In genomic region chr6:26126394-26127221, GRCh38 we compare ENCODE assay signal across 8 cellular contexts. TPM values are rescaled to one million over a fixed set of nuclear protein-coding genes. Genes with fewer than 3 reads are reported as not detected.
DNase-seq lines count a peak whose midpoint lies in the region; ATAC-seq, FAIRE-seq and TF ChIP-seq lines count a peak whose summit lies in the region.

No MANE protein-coding gene starts in this region.

- DNase-seq in GM06990 (ENCODE audit: extremely low read depth, insufficient read length) (no peak), epithelial cell of esophagus (ENCODE audit: low read depth) (peak; percentile 44), pancreas (no peak), GM19239 (ENCODE audit: insufficient read length, low spot score) (no peak)
- DNase-seq in stimulated activated CD4-positive, alpha-beta T cell treated with anti-CD3 and anti-CD28 coated beads, Interleukin-4, amount 100 ng/mL, for 1 hour: no peak

- H3K4me3 ChIP-seq in GM06990 (replicated peaks; ENCODE audit: low read depth, low read length) (peak overlapping the region; percentile 72), OCI-LY1 (ENCODE audit: low read depth, low read length, poor library complexity, severe bottlenecking) (peak overlapping the region; percentile 81), epithelial cell of esophagus (ENCODE audit: low read length) (peak overlapping the region; percentile 94), pancreas (peak overlapping the region; percentile 49 to 88 (median 68))

- H3K4me2 ChIP-seq in OCI-LY1 (ENCODE audit: low read length): peak overlapping the region; percentile 82

- H3K9ac ChIP-seq in OCI-LY1 (ENCODE audit: low read length): peak overlapping the region; percentile 100

- H3F3A ChIP-seq in OCI-LY1 (ENCODE audit: insufficient read depth, low read length): no peaks in the 10 kb centered on the region

- TF ChIP-seq CTCF in GM06990 (IDR thresholded peaks at IDR 0.05; ENCODE audit: insufficient read depth, low read length, poor library complexity, severe bottlenecking) (no peak), OCI-LY1 (IDR thresholded peaks at IDR 0.05; ENCODE audit: low read length) (no peak), epithelial cell of esophagus (IDR thresholded peaks at IDR 0.05; ENCODE audit: insufficient read depth, low read depth, low read length, missing control alignments) (no peak), pancreas (IDR thresholded peaks at IDR 0.05) (no peak)

- H3K4me1 ChIP-seq in OCI-LY1 (ENCODE audit: insufficient read depth, low read length, severe bottlenecking) (peaks cover 34% of the 10 kb centered on the region), pancreas (peaks cover 4 to 33% (median 20%) of the 10 kb centered on the region in 3 donors)

- H3K27me3 ChIP-seq in GM06990 (replicated peaks; ENCODE audit: control insufficient read depth, insufficient read depth, low read length) (no peaks in the 10 kb centered on the region), OCI-LY1 (ENCODE audit: insufficient read depth, low read length) (no peaks in the 10 kb centered on the region), pancreas (no peaks in the 10 kb centered on the region)

- FAIRE-seq in pancreas (lab: Jason Lieb, UNC) (no peak), GM19239 (lab: Jason Lieb, UNC) (no peak)

- H3K9me2 ChIP-seq in OCI-LY1 (ENCODE audit: low read depth, low read length): no peaks in the 10 kb centered on the region

- no peak for ATAC-seq in pancreas
- ATAC-seq in GM21528 (IDR thresholded peaks at IDR 0.05; ENCODE audit: low FRiP score, unreplicated experiment): no peak
- no peak for ATAC-seq in GM19328 (IDR thresholded peaks at IDR 0.05; ENCODE audit: unreplicated experiment)

- H2AFZ ChIP-seq in OCI-LY1 (ENCODE audit: low read length): no peak overlapping the region

- no peaks in the 10 kb centered on the region for H4K20me1 ChIP-seq in OCI-LY1 (ENCODE audit: insufficient read depth, low read length)

- H3K27ac ChIP-seq in OCI-LY1 (ENCODE audit: low read depth, low read length, poor library complexity, severe bottlenecking): peak overlapping the region; percentile 99
- peak overlapping the region; percentile 83 to 98 (median 96) for H3K27ac ChIP-seq in pancreas

- WGBS in pancreas, 2 donors: 6 to 8% methylated on average over 8 of the region's 8 CpGs

- H3K36me3 ChIP-seq in GM06990 (ENCODE audit: control insufficient read depth, insufficient read depth, low read length) (no peaks in the 10 kb centered on the region; the same call in 1 of the 2 replicates), OCI-LY1 (ENCODE audit: insufficient read depth, low read length) (peaks cover 14% of the 10 kb centered on the region), pancreas (no peaks in the 10 kb centered on the region)

- intact Hi-C loops in pancreas (cut with DNase I): no loop called here

- H3K9me3 ChIP-seq in OCI-LY1 (ENCODE audit: low read length) (no peaks in the 10 kb centered on the region), pancreas (no peaks in the 10 kb centered on the region)

- no peaks in the 10 kb centered on the region; the same call in 1 of the 2 replicates for H3K79me2 ChIP-seq in OCI-LY1 (ENCODE audit: insufficient read depth, low read length)

RNA-seq across cellular contexts. Expression of gene HFE, which starts 39.4 kb away (rescaled TPM):
- 10 to 100 TPM in 1 of 6 donors, 1 to 10 TPM in 5; 3.1 to 10.2 (median 3.8) TPM for total RNA-seq in pancreas
- polyA plus RNA-seq in pancreas: 1 to 10 TPM; 3.4 to 3.9 TPM
